ENCODE assay signal across 23 cellular contexts in genomic region chr17:49297141-49297540, GRCh38.
"Had no signal": no experiment of that assay in that cellular context is flagged by ENCODE, and none has a peak within 500 bp of the region (broad histone marks: within the 10 kb centered on the region; RNA-seq: fewer than 3 reads in every experiment).

No MANE protein-coding gene starts in this region.

- H3K27ac ChIP-seq: cardiac muscle cell, lower lobe of right lung, ovary, prostate gland, right atrium auricular region, spleen, upper lobe of right lung had no signal

- DNase-seq: activated CD4-positive, alpha-beta memory T cell treated with anti-CD3 and anti-CD28 coated beads, Interleukin-2, amount 10 ng/mL, durations not matched to agents 7 days and 5 days; activated CD4-positive, alpha-beta T cell treated with anti-CD3 and anti-CD28 coated beads, Interleukin-2, amount 10 ng/mL, durations not matched to agents 24 days and 14 days; activated effector memory CD4-positive, alpha-beta T cell treated with Interleukin-2 at 50 U/mL for 16 hours; activated naive CD4-positive, alpha-beta T cell treated with anti-CD3 and anti-CD28 coated beads for 36 hours; activated T-cell treated with anti-CD3 and anti-CD28 coated beads, Interleukin-2, amount 50 U/mL, for 72 hours; anterior cingulate cortex; body of pancreas; effector CD4-positive, alpha-beta T cell; erythroblast; foreskin fibroblast; lower lobe of right lung; natural killer cell; ovary; spleen; stimulated activated CD4-positive, alpha-beta T cell treated with anti-CD3 and anti-CD28 coated beads, Interleukin-4, amount 100 ng/mL, for 1 hour; stimulated activated naive CD8-positive, alpha-beta T cell treated with anti-CD3 and anti-CD28 coated beads, Interleukin-15, Interleukin-2, amounts not matched to agents 100 U/mL and 50 U/mL, for 24 hours; upper lobe of right lung had no signal

- H3K36me3 ChIP-seq: ovary had no signal

- FAIRE-seq: keratinocyte had no signal

- ATAC-seq: activated CD4-positive, CD25-positive, alpha-beta regulatory T cell treated with anti-CD3 and anti-CD28 coated beads, Interleukin-2, amount 50 U/mL, for 24 hours; activated T-cell treated with anti-CD3 and anti-CD28 coated beads, Interleukin-2, amount 50 U/mL, for 72 hours; body of pancreas; left lobe of liver; lower lobe of right lung; natural killer cell; stimulated activated naive CD8-positive, alpha-beta T cell treated with anti-CD3 and anti-CD28 coated beads, Interleukin-15, Interleukin-2, amounts not matched to agents 100 U/mL and 50 U/mL, for 24 hours; upper lobe of right lung had no signal

- H3K9me3 ChIP-seq: body of pancreas, lower lobe of right lung, ovary, prostate gland, right atrium auricular region, spleen, upper lobe of right lung had no signal

- H3K27me3 ChIP-seq: body of pancreas, cardiac muscle cell, ovary, right atrium auricular region, spleen, upper lobe of right lung had no signal

- H3K4me1 ChIP-seq: body of pancreas, lower lobe of right lung, prostate gland, right atrium auricular region, spleen, upper lobe of right lung had no signal

- H3K4me3 ChIP-seq: body of pancreas, cardiac muscle cell, lower lobe of right lung, ovary, prostate gland, right atrium auricular region, spleen, upper lobe of right lung had no signal
